1 cellular context compared by ENCODE assay signal in the genomic region with DNA sequence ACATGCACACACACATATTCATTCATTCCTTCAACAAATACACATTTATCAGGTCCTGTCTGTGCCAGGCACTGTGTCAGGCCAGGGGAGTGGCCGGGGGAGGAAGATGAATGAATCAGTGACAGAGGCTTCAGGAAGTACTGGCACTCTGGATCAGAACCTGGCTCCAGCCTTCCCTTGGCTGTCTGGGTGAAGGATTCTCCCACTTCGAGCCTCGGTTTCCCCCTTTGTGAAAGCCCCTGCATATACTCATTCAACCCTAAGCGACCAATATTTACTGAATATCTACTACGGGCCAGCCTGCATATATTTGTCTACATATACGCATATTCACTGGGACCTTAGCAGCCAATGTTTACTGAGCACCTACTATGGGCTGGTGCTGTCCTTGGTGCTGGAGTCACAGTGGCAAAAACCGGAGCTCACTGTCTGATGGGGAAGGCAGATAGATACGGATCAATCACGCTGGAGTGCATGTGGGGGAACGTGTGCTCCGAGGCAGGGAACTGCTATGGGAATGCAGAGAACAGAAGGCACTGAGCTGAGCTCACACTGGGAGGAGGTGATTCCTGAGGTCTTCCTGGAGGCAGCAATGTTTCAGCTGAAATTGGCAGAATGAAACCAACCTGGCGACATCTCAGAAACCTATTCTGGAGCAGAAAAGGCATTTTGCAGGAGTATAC.
TF ChIP-seq lines count a peak whose summit lies in the region.

No MANE protein-coding gene starts in this region.

TF ChIP-seq in K562, 482 proteins besides CTCF, POLR2A, EP300 and RAD21 (continued from another document):
- TF ChIP-seq, protein P1, sequence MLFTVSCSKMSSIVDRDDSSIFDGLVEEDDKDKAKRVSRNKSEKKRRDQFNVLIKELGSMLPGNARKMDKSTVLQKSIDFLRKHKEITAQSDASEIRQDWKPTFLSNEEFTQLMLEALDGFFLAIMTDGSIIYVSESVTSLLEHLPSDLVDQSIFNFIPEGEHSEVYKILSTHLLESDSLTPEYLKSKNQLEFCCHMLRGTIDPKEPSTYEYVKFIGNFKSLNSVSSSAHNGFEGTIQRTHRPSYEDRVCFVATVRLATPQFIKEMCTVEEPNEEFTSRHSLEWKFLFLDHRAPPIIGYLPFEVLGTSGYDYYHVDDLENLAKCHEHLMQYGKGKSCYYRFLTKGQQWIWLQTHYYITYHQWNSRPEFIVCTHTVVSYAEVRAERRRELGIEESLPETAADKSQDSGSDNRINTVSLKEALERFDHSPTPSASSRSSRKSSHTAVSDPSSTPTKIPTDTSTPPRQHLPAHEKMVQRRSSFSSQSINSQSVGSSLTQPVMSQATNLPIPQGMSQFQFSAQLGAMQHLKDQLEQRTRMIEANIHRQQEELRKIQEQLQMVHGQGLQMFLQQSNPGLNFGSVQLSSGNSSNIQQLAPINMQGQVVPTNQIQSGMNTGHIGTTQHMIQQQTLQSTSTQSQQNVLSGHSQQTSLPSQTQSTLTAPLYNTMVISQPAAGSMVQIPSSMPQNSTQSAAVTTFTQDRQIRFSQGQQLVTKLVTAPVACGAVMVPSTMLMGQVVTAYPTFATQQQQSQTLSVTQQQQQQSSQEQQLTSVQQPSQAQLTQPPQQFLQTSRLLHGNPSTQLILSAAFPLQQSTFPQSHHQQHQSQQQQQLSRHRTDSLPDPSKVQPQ (CRISPR knock-in tag; IDR thresholded peaks at IDR 0.05; ENCODE audit: borderline replicate concordance) = no peak
- TF ChIP-seq GABPB1 (CRISPR knock-in tag; IDR thresholded peaks at IDR 0.05) = peak; percentile 57
